ENCODE assay signal across 8 cellular contexts in genomic region chr7:23469150-23469960, GRCh38. TPM values are rescaled to one million over a fixed set of nuclear protein-coding genes. Genes with fewer than 3 reads are reported as not detected.
DNase-seq lines count a peak whose midpoint lies in the region; ATAC-seq and TF ChIP-seq lines count a peak whose summit lies in the region.

No MANE protein-coding gene starts in this region.

- ATAC-seq in HG02885 (IDR thresholded peaks at IDR 0.05; ENCODE audit: poor library complexity, unreplicated experiment) (peak; percentile 19), HG02678 (IDR thresholded peaks at IDR 0.05; ENCODE audit: unreplicated experiment) (no peak), GM18520 (IDR thresholded peaks at IDR 0.05; ENCODE audit: unreplicated experiment) (no peak), HG03571 (IDR thresholded peaks at IDR 0.05; ENCODE audit: unreplicated experiment) (no peak)

- H3K4me3 ChIP-seq in esophagus muscularis mucosa (peak overlapping the region; percentile 41 to 50 (median 47)), ovary (peak overlapping the region; percentile 23)

- H3K9me3 ChIP-seq in esophagus muscularis mucosa (no peaks in the 10 kb centered on the region), ovary (no peaks in the 10 kb centered on the region)

- TF ChIP-seq CTCF in esophagus muscularis mucosa (IDR thresholded peaks at IDR 0.05) (no peak), ovary (IDR thresholded peaks at IDR 0.05) (no peak)

- H3K4me1 ChIP-seq in esophagus muscularis mucosa (peaks cover 48 to 54% (median 52%) of the 10 kb centered on the region in 4 donors), ovary (ENCODE audit: insufficient read depth) (peaks cover 11% of the 10 kb centered on the region)

- TF ChIP-seq POLR2A in esophagus muscularis mucosa (IDR thresholded peaks at IDR 0.05; ENCODE audit: low read depth) (no peak), ovary (IDR thresholded peaks at IDR 0.05) (no peak)

- H3K27ac ChIP-seq in esophagus muscularis mucosa (replicated peaks in 1 of 4): no peak overlapping the region
- no peak overlapping the region for H3K27ac ChIP-seq in ovary

- intact Hi-C loops in esophagus muscularis mucosa (cut with DNase I): no loop called here
- intact Hi-C loops in ovary (cut with DNase I): no loop called here

- TF ChIP-seq EP300 in esophagus muscularis mucosa (IDR thresholded peaks at IDR 0.05): no peak
- no peak for TF ChIP-seq EP300 in ovary (IDR thresholded peaks at IDR 0.05)

- WGBS in esophagus muscularis mucosa: 3% methylated on average over 25 of the region's 91 CpGs
- WGBS in ovary, 3 donors: 1 to 2% (median 2%) methylated on average over 39 to 91 of the region's 91 CpGs

- peak; percentile 55 for DNase-seq in ELR (ENCODE audit: low read depth)
- DNase-seq in activated CD4-positive, alpha-beta T cell treated with anti-CD3 and anti-CD28 coated beads for 48 hours: peak; percentile 51
- peak; percentile 60 for DNase-seq in esophagus muscularis mucosa (ENCODE audit: extremely low spot score)
- DNase-seq in ovary: no peak

- H3K36me3 ChIP-seq in esophagus muscularis mucosa (no peaks in the 10 kb centered on the region), ovary (no peaks in the 10 kb centered on the region)

- H3K27me3 ChIP-seq in esophagus muscularis mucosa: peaks cover 20 to 99% (median 84%) of the 10 kb centered on the region in 4 donors
- H3K27me3 ChIP-seq in ovary: peaks cover 17% of the 10 kb centered on the region

RNA-seq across cellular contexts. Expression of gene IGF2BP3, which starts 0.9 kb away (rescaled TPM):
- total RNA-seq in esophagus muscularis mucosa: 1 to 10 TPM in 1 of 4 donors, under 1 TPM in 1, not detected in 2; 0.45 to 1.7 TPM
- 1 to 10 TPM in 1 of 7 donors, under 1 TPM in 4, not detected in 2; 0.23 to 1.3 (median 0.50) TPM for total RNA-seq in ovary
- under 1 TPM; 0.20 to 0.40 TPM for polyA plus RNA-seq in ovary

Comparison
In these comparisons a context has a peak if more than half of its experiments do, and no peak if none do; other contexts are left out.
1. DNase-seq: peak in ELR (single experiment), activated CD4-positive, alpha-beta T cell treated with anti-CD3 and anti-CD28 coated beads for 48 hours (single experiment) and esophagus muscularis mucosa (single experiment); none in ovary (0 of 5).